8 cellular contexts compared by ENCODE assay signal in genomic region chr4:145618210-145618911, GRCh38. TPM values are rescaled to one million over a fixed set of nuclear protein-coding genes. Genes with fewer than 3 reads are reported as not detected.
DNase-seq lines count a peak whose midpoint lies in the region; ATAC-seq and TF ChIP-seq lines count a peak whose summit lies in the region.

No MANE protein-coding gene starts in this region.

- H3K4me3 ChIP-seq in Loucy (ENCODE audit: low read length, poor library complexity, severe bottlenecking) (peak overlapping the region; percentile 92), gastroesophageal sphincter (peak overlapping the region; percentile 75 to 84), ovary (peak overlapping the region; percentile 80)

- peak overlapping the region; percentile 94 to 95 (median 94) for H3K27ac ChIP-seq in gastroesophageal sphincter
- H3K27ac ChIP-seq in ovary: peak overlapping the region; percentile 64 to 91

- CTCF ChIA-PET in GM10248 (lab: Yijun Ruan, JAX): interaction anchor here (1.3 to 3.8 kb wide), 10 partner anchors 9 to 655 kb away, joined by 3 to 24 read pairs (median 6); no protein-coding TSS in a partner anchor

- H4K20me1 ChIP-seq in Loucy (ENCODE audit: insufficient read depth, low read length, poor library complexity, severe bottlenecking): no peaks in the 10 kb centered on the region

- WGBS in gastroesophageal sphincter (ENCODE audit: low coverage in 1 of 2), 2 donors: 2 to 3% methylated on average over 15 to 16 of the region's 16 CpGs
- WGBS in ovary, 3 donors: 4 to 6% (median 4%) methylated on average over 16 of the region's 16 CpGs

- POLR2A ChIA-PET in GM10248 (lab: Yijun Ruan, JAX): interaction anchor here (0.6 kb wide), 1 partner anchor 411 kb away, joined by 4 read pairs; no protein-coding TSS in a partner anchor

- no peaks in the 10 kb centered on the region for H3K27me3 ChIP-seq in Loucy (ENCODE audit: insufficient read depth, low read length, poor library complexity, severe bottlenecking)
- H3K27me3 ChIP-seq in gastroesophageal sphincter: no peaks in the 10 kb centered on the region
- H3K27me3 ChIP-seq in ovary: no peaks in the 10 kb centered on the region

- ATAC-seq in gastroesophageal sphincter: no peak
- ATAC-seq in HG02610 (IDR thresholded peaks at IDR 0.05; ENCODE audit: unreplicated experiment): no peak
- ATAC-seq in GM18519 (IDR thresholded peaks at IDR 0.05; ENCODE audit: low FRiP score, unreplicated experiment): no peak

- H3F3A ChIP-seq in Loucy (ENCODE audit: low read depth): no peaks in the 10 kb centered on the region

- TF ChIP-seq CTCF in GM10248 (IDR thresholded peaks at IDR 0.05; ENCODE audit: control extremely low read depth, extremely low read depth, low read depth, missing control alignments) (no peak), Loucy (conservative IDR thresholded peaks at IDR 0.05; ENCODE audit: low read length) (no peak), gastroesophageal sphincter (IDR thresholded peaks at IDR 0.05) (no peak), ovary (IDR thresholded peaks at IDR 0.05) (no peak)

- no peaks in the 10 kb centered on the region for H3K36me3 ChIP-seq in Loucy (ENCODE audit: insufficient read depth, low read length)
- no peaks in the 10 kb centered on the region for H3K36me3 ChIP-seq in gastroesophageal sphincter
- H3K36me3 ChIP-seq in ovary: no peaks in the 10 kb centered on the region

- TF ChIP-seq EP300 in gastroesophageal sphincter (IDR thresholded peaks at IDR 0.05) (no peak), ovary (IDR thresholded peaks at IDR 0.05) (no peak)

- peak overlapping the region; percentile 98 for H2AFZ ChIP-seq in Loucy (ENCODE audit: low read length)

- TF ChIP-seq POLR2A in gastroesophageal sphincter (IDR thresholded peaks at IDR 0.05): no peak
- no peak for TF ChIP-seq POLR2A in ovary (IDR thresholded peaks at IDR 0.05)

- DNase-seq in GM10248 (ENCODE audit: extremely low spot score): peak; percentile 21
- DNase-seq in activated effector memory CD4-positive, alpha-beta T cell treated with anti-CD3 and anti-CD28 coated beads, Interleukin-2, amount 50 U/mL, for 16 hours: peak; percentile 68
- peak in 3 of 5 donors; percentile 22 to 45 (median 29) for DNase-seq in ovary
- DNase-seq in NCI-H128 (lab: John Stamatoyannopoulos, UW; ENCODE audit: unreplicated experiment): no peak

- H3K79me2 ChIP-seq in Loucy (ENCODE audit: insufficient read depth, low read length): peaks cover 30% of the 10 kb centered on the region

- peaks cover 10% of the 10 kb centered on the region; the same call in 1 of the 2 replicates for H3K9me3 ChIP-seq in Loucy (ENCODE audit: insufficient read depth, low read depth, low read length)
- no peaks in the 10 kb centered on the region for H3K9me3 ChIP-seq in gastroesophageal sphincter
- H3K9me3 ChIP-seq in ovary: no peaks in the 10 kb centered on the region

- no peaks in the 10 kb centered on the region for H3K9me2 ChIP-seq in Loucy (replicated peaks; ENCODE audit: low read depth, low read length)

- intact Hi-C loops in ovary (cut with DNase I): loop anchor here in 2 of 4 donors (5.0 kb wide), 3 partner anchors 114 to 319 kb away; partner anchors contain the start of genes SMAD1 (in 1 of the 2) and ZNF827 (in 1 of the 2)

- peak overlapping the region; percentile 94 for H3K9ac ChIP-seq in Loucy (ENCODE audit: low read depth, low read length, poor library complexity, severe bottlenecking)

- H3K4me1 ChIP-seq in Loucy (ENCODE audit: insufficient read depth, low read length, poor library complexity, severe bottlenecking): peaks cover 25% of the 10 kb centered on the region
- H3K4me1 ChIP-seq in gastroesophageal sphincter: peaks cover 10 to 32% (median 16%) of the 10 kb centered on the region in 3 donors
- H3K4me1 ChIP-seq in ovary (ENCODE audit: insufficient read depth): peaks cover 3% of the 10 kb centered on the region

- H3K4me2 ChIP-seq in Loucy (ENCODE audit: low read depth, low read length, poor library complexity, severe bottlenecking): peak overlapping the region; percentile 91

RNA-seq across cellular contexts. Expression of gene MMAA, which starts 0.8 kb away (rescaled TPM):
- total RNA-seq in gastroesophageal sphincter (1 to 10 TPM; 2.8 to 5.0 (median 3.8) TPM), ovary (1 to 10 TPM; 2.1 to 8.6 (median 6.2) TPM)
- polyA plus RNA-seq in ovary: 1 to 10 TPM; 2.4 to 8.9 TPM
